Comparison of ENCODE assay signal across 7 cellular contexts in the genomic region with DNA sequence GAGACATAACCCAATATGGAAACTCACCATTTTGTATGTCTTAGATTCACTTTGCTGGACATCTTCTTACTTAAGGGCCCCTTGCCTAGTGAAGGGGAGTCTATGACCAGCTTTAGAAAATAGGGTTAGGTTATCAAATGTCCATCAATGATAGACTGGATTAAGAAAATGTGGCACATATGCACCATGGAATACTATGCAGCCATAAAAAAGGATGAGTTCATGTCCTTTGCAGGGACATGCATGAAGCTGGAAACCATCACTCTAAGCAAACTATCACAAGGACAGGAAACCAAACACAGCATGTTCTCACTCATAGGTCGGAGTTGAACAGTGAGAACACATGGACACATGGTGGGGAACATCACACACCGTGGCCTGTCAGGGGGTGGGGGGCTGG.
DNase-seq lines count a peak whose midpoint lies in the region; ATAC-seq, FAIRE-seq and TF ChIP-seq lines count a peak whose summit lies in the region.
"Not testable (repeated sequence)": the region's sequence is repeated elsewhere in the genome, so short reads cannot be mapped to it uniquely, and the experiment has no call there.

No MANE protein-coding gene starts in this region.

- not testable (repeated sequence) for H4K20me1 ChIP-seq in K562 (replicated peaks; ENCODE audit: control insufficient read depth, insufficient read depth, low read length); H1 (replicated peaks in 1 of 2; ENCODE audit: control insufficient read depth in 1 of 2, insufficient read depth in 2 of 2, low read length in 2 of 2); HepG2 (ENCODE audit: insufficient read depth, low read length)

- H3K27ac ChIP-seq in A549; HEK293 (ENCODE audit: extremely low read depth, low read depth, low read length); K562 (ENCODE audit: extremely low read depth, low read depth, low read length); H1 (ENCODE audit: low read depth, low read length); HepG2 (ENCODE audit: extremely low read length, insufficient read depth, low read length): not testable (repeated sequence)
- H3K27ac ChIP-seq in Panc1 (ENCODE audit: low read length) (peak overlapping the region; percentile 32; the same call in 1 of the 2 replicates), body of pancreas (peak overlapping the region in 3 of 4 donors; percentile 64 to 80 (median 70))

- not testable (repeated sequence) for H3K18ac ChIP-seq in H1 (ENCODE audit: extremely low read depth, low read length)

- DNase-seq in A549 (ENCODE audit: low read depth in 1 of 2, low spot score in 1 of 2); Panc1 (ENCODE audit: low read depth, low spot score); K562 (ENCODE audit: extremely low read depth in 1 of 4, low spot score in 3 of 4); body of pancreas; H1 (ENCODE audit: low read depth in 1 of 2, low spot score in 2 of 2); HepG2 (ENCODE audit: low spot score): not testable (repeated sequence)

- not testable (repeated sequence) for H2AK5ac ChIP-seq in H1 (ENCODE audit: low read depth, low read length)

- not testable (repeated sequence) for H2BK20ac ChIP-seq in H1 (ENCODE audit: low read length)

- not testable (repeated sequence) for H3K36me3 ChIP-seq in HEK293 (ENCODE audit: control insufficient read depth in 2 of 2, insufficient read depth in 1 of 2, low read length in 2 of 2); Panc1 (ENCODE audit: control insufficient read depth, insufficient read depth, low read length); K562 (ENCODE audit: control insufficient read depth, insufficient read depth, low read length); body of pancreas (replicated peaks in 1 of 2; ENCODE audit: insufficient read depth in 1 of 2, low read depth in 2 of 2); H1 (ENCODE audit: control insufficient read depth in 2 of 4, insufficient read depth in 4 of 4, low read length in 3 of 4); HepG2 (replicated peaks in 1 of 2; ENCODE audit: control insufficient read depth in 1 of 2, insufficient read depth in 2 of 2, low read length in 2 of 2)

- TF ChIP-seq RAD21 in A549 (conservative IDR thresholded peaks at IDR 0.05 in 1 of 2, IDR thresholded peaks at IDR 0.05 in 1 of 2); K562 (CRISPR knock-in tag; conservative IDR thresholded peaks at IDR 0.05 in 1 of 2, IDR thresholded peaks at IDR 0.05 in 1 of 2); H1 (IDR thresholded peaks at IDR 0.05 in 1 of 2, conservative IDR thresholded peaks at IDR 0.05 in 1 of 2; ENCODE audit: low read depth in 2 of 2, low read length in 2 of 2); HepG2 (CRISPR knock-in tag; IDR thresholded peaks at IDR 0.05): not testable (repeated sequence)

- H3K4ac ChIP-seq in H1 (replicated peaks; ENCODE audit: insufficient read length, low read depth, low read length), result not testable (repeated sequence)

- H4K5ac ChIP-seq in H1 (ENCODE audit: insufficient read length, low read depth, low read length), result not testable (repeated sequence)

- H3K4me3 ChIP-seq in A549; HEK293 (ENCODE audit: low read depth, low read length); Panc1 (ENCODE audit: low read depth in 2 of 2, low read length in 2 of 2); K562; body of pancreas; H1 (ENCODE audit: extremely low read depth in 1 of 4, insufficient read depth in 2 of 4, low read depth in 3 of 4, low read length in 4 of 4); HepG2 (replicated peaks in 1 of 3; ENCODE audit: insufficient read depth in 1 of 3, low read depth in 2 of 3, low read length in 3 of 3): not testable (repeated sequence)

- not testable (repeated sequence) for H3K23me2 ChIP-seq in H1 (ENCODE audit: low read depth, low read length)

- TF ChIP-seq CTCF in A549 (IDR thresholded peaks at IDR 0.05); HEK293 (tag by site-specific recombination; IDR thresholded peaks at IDR 0.05); Panc1 (IDR thresholded peaks at IDR 0.05); K562 (IDR thresholded peaks at IDR 0.05 in 2 of 3, conservative IDR thresholded peaks at IDR 0.05 in 1 of 3; ENCODE audit: insufficient read depth in 2 of 3, low read depth in 1 of 3, low read length in 3 of 3); body of pancreas (IDR thresholded peaks at IDR 0.05); H1 (IDR thresholded peaks at IDR 0.05; ENCODE audit: control extremely low read depth in 1 of 3, insufficient read depth in 1 of 3, low read depth in 1 of 3, low read length in 3 of 3); HepG2 (CRISPR knock-in tag; IDR thresholded peaks at IDR 0.05): not testable (repeated sequence)

- not testable (repeated sequence) for FAIRE-seq in A549 (lab: Jason Lieb, UNC); K562 (lab: Jason Lieb, UNC); H1 (lab: Jason Lieb, UNC); HepG2 (lab: Jason Lieb, UNC)

- H2BK5ac ChIP-seq in H1 (ENCODE audit: low read depth, low read length), result not testable (repeated sequence)

- TF ChIP-seq POLR2A in A549 (IDR thresholded peaks at IDR 0.05; ENCODE audit: low read length); K562 (conservative IDR thresholded peaks at IDR 0.05); body of pancreas (IDR thresholded peaks at IDR 0.05); H1 (IDR thresholded peaks at IDR 0.05; ENCODE audit: control extremely low read depth in 1 of 2, low read depth in 2 of 2, low read length in 2 of 2); HepG2 (IDR thresholded peaks at IDR 0.05; ENCODE audit: insufficient read depth in 1 of 2, low read depth in 2 of 2, low read length in 2 of 2): not testable (repeated sequence)

- not testable (repeated sequence) for H3K56ac ChIP-seq in H1 (replicated peaks; ENCODE audit: insufficient read length, low read depth, low read length)

- not testable (repeated sequence) for H3K4me1 ChIP-seq in A549; HEK293 (ENCODE audit: control insufficient read depth, insufficient read depth, low read length); K562 (replicated peaks in 1 of 2; ENCODE audit: control insufficient read depth in 2 of 2, insufficient read depth in 2 of 2, low read length in 2 of 2); H1 (replicated peaks in 1 of 4; ENCODE audit: control insufficient read depth in 3 of 4, insufficient read depth in 4 of 4, low read length in 3 of 4)
- peaks cover 12% of the 10 kb centered on the region; the same call in 1 of the 2 replicates for H3K4me1 ChIP-seq in Panc1 (ENCODE audit: control insufficient read depth, insufficient read depth, low read length)
- H3K4me1 ChIP-seq in body of pancreas, result peaks cover 23% of the 10 kb centered on the region
- H3K4me1 ChIP-seq in HepG2 (ENCODE audit: insufficient read depth, low read length), result peaks cover 44% of the 10 kb centered on the region

- H2BK12ac ChIP-seq in H1 (ENCODE audit: low read depth, low read length), result not testable (repeated sequence)

- not testable (repeated sequence) for H4K91ac ChIP-seq in H1 (replicated peaks; ENCODE audit: insufficient read length, low read length)

- not testable (repeated sequence) for H3K9me1 ChIP-seq in K562 (ENCODE audit: control insufficient read depth, insufficient read depth, low read length)

- 0 out of 3 replicates have a peak overlapping the region, but pooled peaks have one; percentile 33 for H3K4me2 ChIP-seq in A549
- H3K4me2 ChIP-seq in K562 (ENCODE audit: insufficient read depth, low read length); H1 (ENCODE audit: insufficient read depth in 1 of 2, low read depth in 2 of 2, low read length in 2 of 2); HepG2 (ENCODE audit: low read depth, low read length): not testable (repeated sequence)

- H3K9ac ChIP-seq in K562 (ENCODE audit: insufficient read depth in 1 of 2, low read depth in 2 of 2, low read length in 2 of 2); H1 (replicated peaks in 1 of 4; ENCODE audit: extremely low read depth in 1 of 4, low read depth in 3 of 4, low read length in 3 of 4); HepG2 (ENCODE audit: insufficient read depth, low read depth, low read length): not testable (repeated sequence)

- not testable (repeated sequence) for H3K14ac ChIP-seq in H1 (ENCODE audit: insufficient read length)

- intact Hi-C loops in Panc1 (cut with micrococcal nuclease; ENCODE audit: unreplicated experiment); K562 (cut with micrococcal nuclease); body of pancreas (cut with DNase I): not testable (repeated sequence)
- intact Hi-C loops in HepG2 (cut with micrococcal nuclease; ENCODE audit: unreplicated experiment), result loop anchor here (10.0 kb wide), 2 partner anchors 116 to 304 kb away; partner anchors contain the start of gene TBL1XR1

- not testable (repeated sequence) for TF ChIP-seq EP300 in A549 (IDR thresholded peaks at IDR 0.05); K562 (IDR thresholded peaks at IDR 0.05; ENCODE audit: low read length); H1 (IDR thresholded peaks at IDR 0.05; ENCODE audit: borderline replicate concordance in 1 of 2, low read depth in 2 of 2, low read length in 2 of 2); HepG2 (IDR thresholded peaks at IDR 0.05; ENCODE audit: low read depth in 2 of 2, low read length in 2 of 2); HepG2 (CRISPR knock-in tag; IDR thresholded peaks at IDR 0.05; ENCODE audit: borderline replicate concordance)

- not testable (repeated sequence) for BruUV-seq in Panc1 (replicated peaks; lab: Mats Ljungman, UMichigan); K562 (replicated peaks; lab: Mats Ljungman, UMichigan); HepG2 (replicated peaks; lab: Mats Ljungman, UMichigan)

- not testable (repeated sequence) for H3K79me1 ChIP-seq in H1 (ENCODE audit: low read depth, low read length)

- CTCF ChIA-PET in A549 (lab: Yijun Ruan, JAX); Panc1 (lab: Charles Lee); K562 (lab: Yijun Ruan, JAX; ENCODE audit: low intra/inter-chr PET ratio); HepG2 (lab: Yijun Ruan, JAX; ENCODE audit: low intra/inter-chr PET ratio, low total read pairs): not testable (repeated sequence)
- CTCF ChIA-PET in HEK293 (lab: Yijun Ruan, JAX) (interaction anchor here (0.8 kb wide), 1 partner anchor 12 kb away, joined by 3 read pairs; no protein-coding TSS in a partner anchor), H1 (lab: Charles Lee; ENCODE audit: partially characterized antibody) (interaction anchor here (1.0 to 2.0 kb wide), 2 partner anchors 12 to 22 kb away, joined by 3 to 6 read pairs; no protein-coding TSS in a partner anchor)

- 86% methylated on average over 1 of the region's 2 CpGs for WGBS in A549 (ENCODE audit: missing lambda C conversion rate)
- WGBS in K562 (ENCODE audit: insufficient coverage, low coverage, missing lambda C conversion rate), result 34% methylated on average over 2 of the region's 2 CpGs
- WGBS in body of pancreas, 2 donors, result 75 to 100% methylated on average over 2 of the region's 2 CpGs
- whole genome bisulfite sequencing in H1 (ENCODE audit: extremely low coverage in 1 of 2, insufficient coverage in 1 of 2, insufficient read length in 1 of 2, insufficient replicate concordance in 2 of 2, low coverage in 1 of 2, low lambda C conversion rate in 2 of 2, missing lambda C conversion rate in 1 of 2), 2 experiments, result 95% methylated on average over 2 of the region's 2 CpGs; no CpG with 5 or more reads in 1 of the 2 experiments
- 92% methylated on average over 2 of the region's 2 CpGs for WGBS in HepG2 (ENCODE audit: low lambda C conversion rate)

- not testable (repeated sequence) for H2BK15ac ChIP-seq in H1 (ENCODE audit: low read length)

- not testable (repeated sequence) for H3K79me2 ChIP-seq in K562 (ENCODE audit: control insufficient read depth, insufficient read depth, low read length); H1 (ENCODE audit: control insufficient read depth in 1 of 2, insufficient read depth in 2 of 2, low read length in 2 of 2); HepG2 (ENCODE audit: insufficient read depth, low read length)

- POLR2A ChIA-PET in A549 (lab: Yijun Ruan, JAX); HEK293 (lab: Yijun Ruan, JAX); Panc1 (lab: Charles Lee); K562 (lab: Yijun Ruan, JAX); H1 (lab: Charles Lee; ENCODE audit: partially characterized antibody): not testable (repeated sequence)
- POLR2A ChIA-PET in HepG2 (lab: Yijun Ruan, JAX), result interaction anchor here (1.2 to 2.0 kb wide), 6 partner anchors 10 to 140 kb away, joined by 4 to 16 read pairs (median 8); no protein-coding TSS in a partner anchor

- H3K9me3 ChIP-seq in A549; HEK293 (ENCODE audit: control insufficient read depth, insufficient read depth, low read depth, low read length); Panc1 (ENCODE audit: control insufficient read depth, insufficient read depth, low read depth, low read length); K562 (replicated peaks; ENCODE audit: control insufficient read depth, insufficient read depth, low read depth, low read length); body of pancreas; H1 (ENCODE audit: insufficient read depth in 2 of 2, low read depth in 1 of 2, low read length in 1 of 2); HepG2 (ENCODE audit: low read length): not testable (repeated sequence)

- H3K27me3 ChIP-seq in Panc1 (ENCODE audit: control insufficient read depth, insufficient read depth, low read length); K562 (ENCODE audit: control insufficient read depth in 2 of 2, insufficient read depth in 2 of 2, low read length in 2 of 2); body of pancreas; H1 (replicated peaks in 1 of 4; ENCODE audit: control insufficient read depth in 3 of 4, extremely low read depth in 1 of 4, insufficient read depth in 3 of 4, low read length in 3 of 4); HepG2 (ENCODE audit: control insufficient read depth in 1 of 2, insufficient read depth in 2 of 2, low read length in 2 of 2): not testable (repeated sequence)

- in situ Hi-C loops in Panc1 (cut with HindIII; ENCODE audit: low pct_unique_long_range_greater_than_20kb, low sequenced_read_pairs); K562 (cut with MboI); HepG2 (cut with HindIII; ENCODE audit: extremely low pct_ligation_motif_present, low pct_unique_long_range_greater_than_20kb): not testable (repeated sequence)

- not testable (repeated sequence) for H4K8ac ChIP-seq in H1 (ENCODE audit: extremely low read depth, insufficient read depth, low read length)

- H2AFZ ChIP-seq in K562 (ENCODE audit: low read depth, low read length); H1 (ENCODE audit: low read length); HepG2 (ENCODE audit: low read length): not testable (repeated sequence)

- not testable (repeated sequence) for H2BK120ac ChIP-seq in H1 (replicated peaks; ENCODE audit: low read depth, low read length)

- not testable (repeated sequence) for H3K23ac ChIP-seq in H1 (ENCODE audit: insufficient read length)

- ATAC-seq in A549, Panc1, K562, body of pancreas, HepG2: not testable (repeated sequence)
